In the genomic region with DNA sequence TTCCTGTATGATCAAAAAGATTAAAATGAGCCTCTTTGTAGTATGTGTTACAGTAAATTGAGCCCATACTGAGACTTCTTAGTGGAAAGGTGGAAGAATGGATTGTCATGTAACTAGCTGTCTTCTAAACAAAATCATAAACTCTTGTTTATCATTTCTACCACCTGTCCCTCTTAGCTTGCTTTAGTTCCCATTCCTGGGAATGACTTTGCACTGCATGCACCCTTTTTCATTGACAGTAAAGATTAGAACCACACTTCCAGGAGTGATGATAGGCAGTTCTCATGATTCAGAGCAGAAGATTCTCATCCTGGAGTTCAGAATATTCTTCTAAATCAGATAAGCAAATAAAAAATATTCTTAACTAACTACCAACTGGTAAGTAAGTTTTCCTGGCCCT, we compare ENCODE assay signal across 1 cellular context.
TF ChIP-seq lines count a peak whose summit lies in the region.

No MANE protein-coding gene starts in this region.

TF ChIP-seq in SK-N-SH, 30 proteins besides CTCF, POLR2A, EP300 and RAD21 (continued from another document):
- no peak for TF ChIP-seq NFIC (IDR thresholded peaks at IDR 0.05; ENCODE audit: borderline replicate concordance)
